In the genomic region with DNA sequence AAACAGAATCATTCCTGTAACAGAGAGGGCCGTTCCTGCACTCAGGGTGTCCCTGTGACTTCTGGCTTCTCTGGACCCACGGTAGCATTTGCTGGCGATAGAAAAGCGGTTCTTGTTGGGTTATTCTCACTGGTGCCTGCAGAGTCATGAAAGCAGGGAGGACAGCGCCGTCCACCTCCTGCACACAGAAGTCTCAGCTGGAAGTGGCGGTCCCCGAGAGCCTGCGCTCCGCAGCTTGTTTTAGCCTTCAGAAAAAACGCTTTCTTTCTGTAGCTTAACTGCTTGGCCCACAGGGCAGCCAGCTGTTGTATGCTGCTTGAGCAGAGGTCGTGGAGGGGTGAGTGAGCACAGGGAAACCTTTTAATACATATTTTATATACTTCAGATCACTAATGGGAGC, we compare ENCODE assay signal across 19 cellular contexts.
DNase-seq lines count a peak whose midpoint lies in the region; TF ChIP-seq lines count a peak whose summit lies in the region.
"Had no signal": no experiment of that assay in that cellular context is flagged by ENCODE, and none has a peak within 500 bp of the region (broad histone marks: within the 10 kb centered on the region; RNA-seq: fewer than 3 reads in every experiment).

No MANE protein-coding gene starts in this region.

- no peak overlapping the region for H2BK5ac ChIP-seq in mesenchymal stem cell (ENCODE audit: low read depth, low read length, poor library complexity, severe bottlenecking)
- peak overlapping the region; percentile 1 for H2BK5ac ChIP-seq in neuronal stem cell (ENCODE audit: low read length)

- no peaks in the 10 kb centered on the region for H3K9me3 Mint-ChIP-seq in chondrocyte (ENCODE audit: low read depth)
- no peaks in the 10 kb centered on the region for H3K9me3 Mint-ChIP-seq in endothelial cell (ENCODE audit: unreplicated experiment)

- H4K91ac ChIP-seq in mesenchymal stem cell (ENCODE audit: low read length) = peak overlapping the region; percentile 67
- H4K91ac ChIP-seq in neuronal stem cell (ENCODE audit: low read depth, low read length, poor library complexity) = no peak overlapping the region

- H3K14ac ChIP-seq in mesenchymal stem cell (ENCODE audit: low read length in 2 of 2) (no peak overlapping the region), neuronal stem cell (ENCODE audit: low read length) (no peak overlapping the region)

- TF ChIP-seq CTCF in chondrocyte (IDR thresholded peaks at IDR 0.05) (no peak), endothelial cell (IDR thresholded peaks at IDR 0.05; ENCODE audit: unreplicated experiment) (no peak)

- H2BK15ac ChIP-seq in mesenchymal stem cell (ENCODE audit: low read depth, poor library complexity, severe bottlenecking) = no peak overlapping the region
- H2BK15ac ChIP-seq in neuronal stem cell (ENCODE audit: low read length) = no peak overlapping the region

- no peak overlapping the region for H2BK120ac ChIP-seq in mesenchymal stem cell (ENCODE audit: low read depth, low read length)
- no peak overlapping the region for H2BK120ac ChIP-seq in neuronal stem cell (ENCODE audit: low read depth, low read length)

- H3K36me3 ChIP-seq in mesenchymal stem cell (ENCODE audit: control insufficient read depth in 1 of 2, insufficient read depth in 2 of 2, low read depth in 1 of 2, low read length in 2 of 2) = no peaks in the 10 kb centered on the region
- no peaks in the 10 kb centered on the region for H3K36me3 ChIP-seq in neuronal stem cell (replicated peaks in 1 of 2; ENCODE audit: control insufficient read depth in 2 of 2, insufficient read depth in 2 of 2, low read length in 2 of 2)
- H3K36me3 ChIP-seq in effector memory CD4-positive, alpha-beta T cell (ENCODE audit: control insufficient read depth, insufficient read depth, low read length) = no peaks in the 10 kb centered on the region
- H3K36me3 ChIP-seq: MG63 had no signal

- H3K9ac ChIP-seq in mesenchymal stem cell (ENCODE audit: low read length) (no peak overlapping the region), neuronal stem cell (ENCODE audit: low read depth, low read length, poor library complexity) (no peak overlapping the region)

- H4K8ac ChIP-seq in mesenchymal stem cell (ENCODE audit: low read length) (no peak overlapping the region), neuronal stem cell (ENCODE audit: low read depth, low read length) (no peak overlapping the region)

- H3K27ac ChIP-seq in mesenchymal stem cell (ENCODE audit: low read length, poor library complexity, severe bottlenecking) (no peak overlapping the region), neuronal stem cell (replicated peaks; ENCODE audit: low read length) (peak overlapping the region; percentile 41)
- no peak overlapping the region for H3K27ac ChIP-seq in effector memory CD4-positive, alpha-beta T cell (ENCODE audit: insufficient read depth, low read length, poor library complexity, severe bottlenecking)
- H3K27ac ChIP-seq: C4-2B had no signal

- H2BK12ac ChIP-seq in mesenchymal stem cell (ENCODE audit: low read length in 2 of 2) = no peak overlapping the region
- H2BK12ac ChIP-seq in neuronal stem cell (ENCODE audit: low read length) = no peak overlapping the region

- no peak overlapping the region for H2AK5ac ChIP-seq in mesenchymal stem cell (ENCODE audit: low read length, severe bottlenecking)
- H2AK5ac ChIP-seq in neuronal stem cell (ENCODE audit: low read depth, low read length) = no peak overlapping the region

- DNase-seq in M059J (ENCODE audit: low read depth) = peak; percentile 4
- DNase-seq in chondrocyte (ENCODE audit: low spot score) = no peak
- DNase-seq in mesenchymal stem cell = no peak
- DNase-seq in neuronal stem cell (ENCODE audit: low spot score) = peak; percentile 6
- no peak for DNase-seq in endothelial cell (ENCODE audit: low spot score)
- no peak for DNase-seq in effector memory CD4-positive, alpha-beta T cell
- DNase-seq in epidermal melanocyte (ENCODE audit: insufficient read length, low spot score) = no peak
- DNase-seq in cerebellum (ENCODE audit: low spot score) = no peak
- DNase-seq: DMS 273 treated with DMSO at 0.1 percent for 48 hours, GF-D8, GOT3, MG63, NCI-H1105 treated with DMSO at 0.1 percent for 48 hours, NCI-H187, NCI-H446, OCI-M1, RPMI8226, SIG-M5 had no signal

- no peak overlapping the region for H3K4ac ChIP-seq in mesenchymal stem cell (ENCODE audit: low read depth in 1 of 2, low read length in 2 of 2)
- no peak overlapping the region for H3K4ac ChIP-seq in neuronal stem cell (ENCODE audit: low read length)

- 91% methylated on average over 10 of the region's 12 CpGs for WGBS in mesenchymal stem cell
- WGBS in neuronal stem cell (ENCODE audit: extremely low coverage in 2 of 2, insufficient read length in 2 of 2, insufficient replicate concordance in 1 of 2), 2 donors = no CpG with 5 or more reads among the region's 12 CpGs

- H3K36me3 Mint-ChIP-seq in chondrocyte (ENCODE audit: low read depth) = no peaks in the 10 kb centered on the region
- H3K36me3 Mint-ChIP-seq in endothelial cell (ENCODE audit: low read depth, unreplicated experiment) = no peaks in the 10 kb centered on the region

- H3K4me1 ChIP-seq in mesenchymal stem cell (ENCODE audit: control insufficient read depth, insufficient read depth, low read depth, low read length) = peaks cover 9% of the 10 kb centered on the region
- peaks cover 3 to 8% of the 10 kb centered on the region in 2 donors for H3K4me1 ChIP-seq in neuronal stem cell (ENCODE audit: control insufficient read depth in 2 of 2, insufficient read depth in 1 of 2, low read depth in 1 of 2, low read length in 2 of 2)
- H3K4me1 ChIP-seq in effector memory CD4-positive, alpha-beta T cell (ENCODE audit: control insufficient read depth, insufficient read depth, low read length, poor library complexity, severe bottlenecking) = no peaks in the 10 kb centered on the region

- H3K23ac ChIP-seq in mesenchymal stem cell (ENCODE audit: low read length in 2 of 2) (no peak overlapping the region), neuronal stem cell (ENCODE audit: low read depth, low read length, poor library complexity) (no peak overlapping the region)

- H3K4me1 Mint-ChIP-seq in chondrocyte (ENCODE audit: low read depth) (peaks cover 33% of the 10 kb centered on the region), endothelial cell (ENCODE audit: unreplicated experiment) (peaks cover 3% of the 10 kb centered on the region)

- H3K18ac ChIP-seq in mesenchymal stem cell (ENCODE audit: low read depth in 1 of 2, low read length in 2 of 2) (no peak overlapping the region), neuronal stem cell (ENCODE audit: low read length) (peak overlapping the region; percentile 4)

- H3K4me3 ChIP-seq in mesenchymal stem cell (ENCODE audit: insufficient read depth in 1 of 2, low read depth in 1 of 2, low read length in 2 of 2) = no peak overlapping the region
- H3K4me3 ChIP-seq in neuronal stem cell (ENCODE audit: low read length in 2 of 2) = no peak overlapping the region
- H3K4me3 ChIP-seq in effector memory CD4-positive, alpha-beta T cell (ENCODE audit: insufficient read depth, low read depth, low read length, poor library complexity, severe bottlenecking) = no peak overlapping the region
- H3K4me3 ChIP-seq: MG63 had no signal

- H3K4me2 ChIP-seq in mesenchymal stem cell (ENCODE audit: low read length, poor library complexity, severe bottlenecking) (no peak overlapping the region), neuronal stem cell (ENCODE audit: insufficient read depth, low read length, poor library complexity, severe bottlenecking) (no peak overlapping the region)

- H3K79me1 ChIP-seq in mesenchymal stem cell (replicated peaks; ENCODE audit: low read length, poor library complexity, severe bottlenecking) (no peaks in the 10 kb centered on the region), neuronal stem cell (ENCODE audit: low read depth, low read length) (no peaks in the 10 kb centered on the region)

- no peak overlapping the region for H3K4me3 Mint-ChIP-seq in chondrocyte (ENCODE audit: unreplicated experiment)
- no peak overlapping the region for H3K4me3 Mint-ChIP-seq in endothelial cell (ENCODE audit: unreplicated experiment)

- H2AFZ ChIP-seq in mesenchymal stem cell (ENCODE audit: low read depth, low read length) = no peak overlapping the region
- H2AFZ ChIP-seq in neuronal stem cell (ENCODE audit: low read length) = peak overlapping the region; percentile 81

- H3K27me3 Mint-ChIP-seq in chondrocyte (ENCODE audit: low read depth) = no peaks in the 10 kb centered on the region
- H3K27me3 Mint-ChIP-seq in endothelial cell (ENCODE audit: unreplicated experiment) = no peaks in the 10 kb centered on the region

- peak overlapping the region; percentile 41 for H3K27ac Mint-ChIP-seq in chondrocyte (ENCODE audit: unreplicated experiment)
- no peak overlapping the region for H3K27ac Mint-ChIP-seq in endothelial cell (ENCODE audit: unreplicated experiment)

- no peaks in the 10 kb centered on the region for H3K27me3 ChIP-seq in mesenchymal stem cell (ENCODE audit: control insufficient read depth in 1 of 2, insufficient read depth in 1 of 2, low read length in 2 of 2)
- H3K27me3 ChIP-seq in neuronal stem cell (ENCODE audit: control insufficient read depth in 3 of 3, insufficient read depth in 3 of 3, low read depth in 1 of 3, low read length in 3 of 3) = peaks cover 0 to 2% (median 0%) of the 10 kb centered on the region in 3 experiments
- H3K27me3 ChIP-seq in effector memory CD4-positive, alpha-beta T cell (replicated peaks; ENCODE audit: control insufficient read depth, insufficient read depth, low read length, poor library complexity, severe bottlenecking) = no peaks in the 10 kb centered on the region
- H3K27me3 ChIP-seq: MG63 had no signal

- H3K9me3 ChIP-seq in mesenchymal stem cell (ENCODE audit: control insufficient read depth, low read length) (no peaks in the 10 kb centered on the region), neuronal stem cell (replicated peaks in 1 of 2; ENCODE audit: control insufficient read depth in 2 of 2, insufficient read depth in 1 of 2, low read depth in 1 of 2, low read length in 2 of 2) (no peaks in the 10 kb centered on the region)
- no peaks in the 10 kb centered on the region for H3K9me3 ChIP-seq in effector memory CD4-positive, alpha-beta T cell (ENCODE audit: control insufficient read depth, low read length)
- H3K9me3 ChIP-seq: MG63 had no signal

Comparison
In these comparisons a context has a peak if more than half of its experiments do, and no peak if none do; other contexts are left out.
1. DNase-seq: peak in M059J (single experiment) and neuronal stem cell (single experiment); none in chondrocyte (single experiment), mesenchymal stem cell (single experiment), endothelial cell (single experiment), effector memory CD4-positive, alpha-beta T cell (0 of 3), epidermal melanocyte (single experiment) and cerebellum (single experiment).